12 cellular contexts compared by ENCODE assay signal in genomic region chr20:60009826-60010616, GRCh38. TPM values are rescaled to one million over a fixed set of nuclear protein-coding genes. Genes with fewer than 3 reads are reported as not detected.
DNase-seq lines count a peak whose midpoint lies in the region; ATAC-seq and TF ChIP-seq lines count a peak whose summit lies in the region.
"Had no signal": no experiment of that assay in that cellular context is flagged by ENCODE, and none has a peak within 500 bp of the region (broad histone marks: within the 10 kb centered on the region; RNA-seq: fewer than 3 reads in every experiment).

No MANE protein-coding gene starts in this region.

- H3K36me3 ChIP-seq in neural progenitor cell (no peaks in the 10 kb centered on the region), brain microvascular endothelial cell (replicated peaks) (no peaks in the 10 kb centered on the region)
- H3K36me3 ChIP-seq: SJSA1 had no signal

- no peak overlapping the region for H3K4me3 ChIP-seq in neural progenitor cell
- H3K4me3 ChIP-seq in brain microvascular endothelial cell (ENCODE audit: low read depth, low read length), result no peak overlapping the region
- H3K4me3 ChIP-seq: SJSA1, tibial nerve had no signal

- H2AFZ ChIP-seq in neural progenitor cell (replicated peaks), result no peak overlapping the region

- H3K27ac ChIP-seq in neural progenitor cell, result no peak overlapping the region
- no peak overlapping the region for H3K27ac ChIP-seq in brain microvascular endothelial cell
- H3K27ac ChIP-seq: SJSA1, tibial nerve had no signal

- H3K27ac Mint-ChIP-seq in chondrocyte (ENCODE audit: unreplicated experiment) (no peak overlapping the region), neural progenitor cell (no peak overlapping the region)

- H3K4me3 Mint-ChIP-seq in chondrocyte (ENCODE audit: unreplicated experiment), result no peak overlapping the region
- H3K4me3 Mint-ChIP-seq in neural progenitor cell, result peak overlapping the region; percentile 6

- H3K27me3 Mint-ChIP-seq in chondrocyte (ENCODE audit: low read depth) (peaks cover 7% of the 10 kb centered on the region), neural progenitor cell (ENCODE audit: insufficient read depth, low read depth) (peaks cover 2% of the 10 kb centered on the region)

- H3K27me3 ChIP-seq in neural progenitor cell, result no peaks in the 10 kb centered on the region
- H3K27me3 ChIP-seq in brain microvascular endothelial cell (replicated peaks), result no peaks in the 10 kb centered on the region
- H3K27me3 ChIP-seq: tibial nerve had no signal

- H4K20me1 ChIP-seq in neural progenitor cell (ENCODE audit: low read depth), result no peaks in the 10 kb centered on the region

- H3K4me1 ChIP-seq in neural progenitor cell, result no peaks in the 10 kb centered on the region
- H3K4me1 ChIP-seq: SJSA1, tibial nerve had no signal

- H3K9me3 ChIP-seq in neural progenitor cell (ENCODE audit: low read depth), result no peaks in the 10 kb centered on the region
- H3K9me3 ChIP-seq: SJSA1, tibial nerve had no signal

- H3K9ac ChIP-seq in neural progenitor cell, result no peak overlapping the region

- peak; percentile 47; the same call in 1 of the 2 replicates for TF ChIP-seq CTCF in LNCAP (IDR thresholded peaks at IDR 0.05)
- TF ChIP-seq CTCF in chondrocyte (IDR thresholded peaks at IDR 0.05), result peak; percentile 35
- TF ChIP-seq CTCF in neural progenitor cell (IDR thresholded peaks at IDR 0.05), result peak; percentile 60
- no peak for TF ChIP-seq CTCF in brain microvascular endothelial cell (IDR thresholded peaks at IDR 0.05; ENCODE audit: low read depth, low read length, missing control alignments)

- no peaks in the 10 kb centered on the region for H3F3A ChIP-seq in neural progenitor cell (ENCODE audit: low read depth)

- no peaks in the 10 kb centered on the region for H3K79me2 ChIP-seq in neural progenitor cell (ENCODE audit: low read depth)

- in situ Hi-C loops in brain microvascular endothelial cell (cut with HindIII; ENCODE audit: low pct_ligation_motif_present, low sequenced_read_pairs), result no loop called here

- peak; percentile 44 for DNase-seq in DMS 273 (lab: John Stamatoyannopoulos, UW; ENCODE audit: unreplicated experiment)
- no peak for DNase-seq in DMS 273 treated with DMSO at 0.1 percent for 48 hours (lab: John Stamatoyannopoulos, UW)
- DNase-seq in chondrocyte (ENCODE audit: low spot score), result no peak
- DNase-seq in neural progenitor cell (ENCODE audit: low spot score), result peak; percentile 72
- no peak for DNase-seq in brain microvascular endothelial cell
- no peak for DNase-seq in DMS79 (lab: John Stamatoyannopoulos, UW)
- DNase-seq: 8988T had no signal

- H3K4me1 Mint-ChIP-seq in chondrocyte (ENCODE audit: low read depth) (peaks cover 3% of the 10 kb centered on the region), neural progenitor cell (no peaks in the 10 kb centered on the region)

- no peak for ATAC-seq in HG03095 (IDR thresholded peaks at IDR 0.05; ENCODE audit: unreplicated experiment)

- no peaks in the 10 kb centered on the region for H3K36me3 Mint-ChIP-seq in chondrocyte (ENCODE audit: low read depth)
- H3K36me3 Mint-ChIP-seq in neural progenitor cell, result no peaks in the 10 kb centered on the region

- H3K9me3 Mint-ChIP-seq in chondrocyte (ENCODE audit: low read depth) (no peaks in the 10 kb centered on the region), neural progenitor cell (no peaks in the 10 kb centered on the region)

- no peak overlapping the region for H3K4me2 ChIP-seq in neural progenitor cell

RNA-seq across cellular contexts. Expression of gene CDH26, which starts 51.8 kb away (rescaled TPM):
- total RNA-seq in chondrocyte, result not detected in 3 replicates
- 0.09 TPM in 1 of 2 replicates, not detected in the other for total RNA-seq in neural progenitor cell (ENCODE audit: low replicate concordance)
- total RNA-seq: glomerular endothelial cell, SJSA1 had no signal

Comparison
In these comparisons a context has a peak if more than half of its experiments do, and no peak if none do; other contexts are left out.
1. DNase-seq: peak in DMS 273 (single experiment) and neural progenitor cell (single experiment); none in DMS 273 treated with DMSO at 0.1 percent for 48 hours (single experiment), chondrocyte (single experiment), brain microvascular endothelial cell (single experiment) and DMS79 (single experiment).